Comparison of ENCODE assay signal across 31 cellular contexts in the genomic region with DNA sequence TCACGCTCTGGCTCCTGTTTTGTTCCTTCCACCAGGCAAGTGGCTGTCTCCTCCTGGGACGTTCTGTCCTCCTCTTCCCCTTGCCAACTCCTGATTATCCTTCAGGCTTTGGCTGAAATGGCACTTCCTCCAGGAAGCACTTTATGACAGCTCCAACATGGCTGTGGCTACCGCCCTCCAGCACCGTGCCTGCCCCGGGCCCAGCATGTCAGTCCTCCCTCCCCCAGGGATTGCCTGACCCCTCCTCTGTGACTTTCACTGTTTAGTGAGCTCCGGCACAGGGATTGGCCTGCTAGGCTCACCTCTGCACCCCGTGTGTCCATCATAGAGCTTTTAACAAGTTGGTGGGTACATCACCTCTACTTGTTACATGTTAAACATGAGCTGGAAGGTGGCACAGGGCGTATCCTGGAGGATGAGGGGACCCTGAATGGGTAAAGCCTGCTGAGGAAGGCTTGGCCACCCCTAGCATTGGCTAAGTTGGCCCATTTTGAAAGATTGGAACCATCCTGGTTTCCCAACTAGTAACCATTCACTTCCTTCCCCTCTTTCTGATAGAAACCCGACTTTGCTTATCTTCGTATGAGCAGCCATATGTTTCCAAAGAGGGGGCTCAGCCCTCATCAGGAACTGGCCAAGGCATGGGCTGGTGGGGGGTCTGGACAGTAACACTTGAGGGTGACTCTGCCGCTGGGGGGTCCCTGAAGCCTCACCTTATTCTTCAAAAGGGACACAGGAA. TPM values are rescaled to one million over a fixed set of nuclear protein-coding genes. Genes with fewer than 3 reads are reported as not detected.
A peak's percentile ranks its signal among the peaks of the same experiment; 100 is the strongest.
DNase-seq lines count a peak whose midpoint lies in the region; ATAC-seq and TF ChIP-seq lines count a peak whose summit lies in the region.
"Had no signal": no experiment of that assay in that cellular context is flagged by ENCODE, and none has a peak within 500 bp of the region (broad histone marks: within the 10 kb centered on the region; RNA-seq: fewer than 3 reads in every experiment).

No MANE protein-coding gene starts in this region.

- TF ChIP-seq CTCF in GM23338 (conservative IDR thresholded peaks at IDR 0.05; ENCODE audit: low read depth in 2 of 2) = no peak

- H3K27ac ChIP-seq in GM23338 (ENCODE audit: low read depth) = no peak overlapping the region
- peak overlapping the region; percentile 14 for H3K27ac ChIP-seq in caudate nucleus (ENCODE audit: low read depth, low read length)
- peak overlapping the region; percentile 1 for H3K27ac ChIP-seq in skeletal muscle tissue (ENCODE audit: low read depth, low read length)
- H3K27ac ChIP-seq: adrenal gland, brain microvascular endothelial cell, C4-2B, PC-9, suprapubic skin had no signal

- no peaks in the 10 kb centered on the region for H3F3A ChIP-seq in GM23338 (replicated peaks; ENCODE audit: low read depth)

- no peaks in the 10 kb centered on the region for H4K20me1 ChIP-seq in GM23338 (replicated peaks; ENCODE audit: insufficient read depth)

- no peaks in the 10 kb centered on the region for H3K9me3 ChIP-seq in skeletal muscle tissue (ENCODE audit: control insufficient read depth in 3 of 3, low read length in 3 of 3)
- H3K9me3 ChIP-seq: adrenal gland, suprapubic skin had no signal

- H3K36me3 ChIP-seq in GM23338 (ENCODE audit: insufficient read depth) (no peaks in the 10 kb centered on the region), skeletal muscle tissue (ENCODE audit: control insufficient read depth in 3 of 3, insufficient read depth in 3 of 3, low read length in 3 of 3) (no peaks in the 10 kb centered on the region)
- H3K36me3 ChIP-seq: adrenal gland, brain microvascular endothelial cell, heart right ventricle, suprapubic skin had no signal

- no peaks in the 10 kb centered on the region for H3K4me1 ChIP-seq in GM23338 (ENCODE audit: insufficient read depth)
- H3K4me1 ChIP-seq in skeletal muscle tissue (ENCODE audit: control insufficient read depth in 3 of 3, insufficient read depth in 3 of 3, low read length in 3 of 3) = peaks cover 2 to 10% (median 9%) of the 10 kb centered on the region in 3 donors
- H3K4me1 ChIP-seq: adrenal gland, suprapubic skin had no signal

- no peak overlapping the region for H3K27ac Mint-ChIP-seq in GM23338
- H3K27ac Mint-ChIP-seq: activated CD4-positive, alpha-beta T cell treated with anti-CD3 and anti-CD28 coated beads, Interleukin-2, amount 10 ng/mL, durations not matched to agents 7 days and 5 days; activated naive CD4-positive, alpha-beta T cell treated with anti-CD3 and anti-CD28 coated beads for 36 hours; activated T-cell treated with anti-CD3 and anti-CD28 coated beads, Interleukin-2, amount 50 U/mL, for 72 hours; effector memory CD8-positive, alpha-beta T cell had no signal

- peaks cover 15% of the 10 kb centered on the region for H3K9me3 Mint-ChIP-seq in GM23338
- H3K9me3 Mint-ChIP-seq: activated CD4-positive, alpha-beta T cell treated with anti-CD3 and anti-CD28 coated beads, Interleukin-2, amount 10 ng/mL, durations not matched to agents 7 days and 5 days; effector memory CD8-positive, alpha-beta T cell had no signal

- no peak overlapping the region for H3K4me3 Mint-ChIP-seq in GM23338
- H3K4me3 Mint-ChIP-seq: activated CD4-positive, alpha-beta T cell treated with anti-CD3 and anti-CD28 coated beads, Interleukin-2, amount 10 ng/mL, durations not matched to agents 7 days and 5 days; activated naive CD4-positive, alpha-beta T cell treated with anti-CD3 and anti-CD28 coated beads for 36 hours; activated T-cell treated with anti-CD3 and anti-CD28 coated beads, Interleukin-2, amount 50 U/mL, for 72 hours; effector memory CD8-positive, alpha-beta T cell had no signal

- H2AFZ ChIP-seq in GM23338 = peak overlapping the region; percentile 97
- H2AFZ ChIP-seq: PC-9 had no signal

- peak; percentile 38; the same call in 2 of the 3 replicates for ATAC-seq in GM23338
- ATAC-seq in GM18511 (IDR thresholded peaks at IDR 0.05; ENCODE audit: unreplicated experiment) = no peak
- no peak for ATAC-seq in GM21576 (IDR thresholded peaks at IDR 0.05; ENCODE audit: unreplicated experiment)
- no peak for ATAC-seq in GM21723 (IDR thresholded peaks at IDR 0.05; ENCODE audit: unreplicated experiment)
- ATAC-seq: activated T-cell treated with anti-CD3 and anti-CD28 coated beads, Interleukin-2, amount 50 U/mL, for 72 hours; effector memory CD8-positive, alpha-beta T cell; heart right ventricle; left colon had no signal

- no peak overlapping the region for H3K4me3 ChIP-seq in GM23338
- H3K4me3 ChIP-seq in skeletal muscle tissue (ENCODE audit: low read length in 3 of 3) = no peak overlapping the region
- H3K4me3 ChIP-seq: adrenal gland, heart right ventricle, PC-9, suprapubic skin had no signal

- peaks cover 11% of the 10 kb centered on the region for H3K27me3 Mint-ChIP-seq in GM23338 (ENCODE audit: insufficient read depth, low read depth, poor library complexity)

- no peak overlapping the region for H3K9ac ChIP-seq in skeletal muscle tissue (ENCODE audit: low read depth in 1 of 3, low read length in 3 of 3)

- no peaks in the 10 kb centered on the region for H3K36me3 Mint-ChIP-seq in GM23338 (ENCODE audit: low read depth)

- H3K9me2 ChIP-seq in GM23338 (ENCODE audit: insufficient read depth) = 0 out of 2 replicates have a peak, but pooled peaks cover 4% of the 10 kb centered on the region

- H3K27me3 ChIP-seq in GM23338 (ENCODE audit: insufficient read depth) = no peaks in the 10 kb centered on the region
- H3K27me3 ChIP-seq in skeletal muscle tissue (ENCODE audit: control insufficient read depth in 3 of 3, insufficient read depth in 3 of 3, low read length in 3 of 3) = peaks cover 0 to 6% (median 5%) of the 10 kb centered on the region in 3 donors
- H3K27me3 ChIP-seq: adrenal gland, brain microvascular endothelial cell, heart right ventricle, suprapubic skin had no signal

- H3K4me1 Mint-ChIP-seq in GM23338 = peaks cover 2% of the 10 kb centered on the region; the same call in 1 of the 3 replicates

- no peak overlapping the region for H3K4me2 ChIP-seq in GM23338
- H3K4me2 ChIP-seq: PC-9 had no signal

- no peaks in the 10 kb centered on the region for H3K79me2 ChIP-seq in GM23338 (replicated peaks; ENCODE audit: insufficient read depth)

- no peak for DNase-seq in GM23338 (ENCODE audit: low spot score)
- DNase-seq in caudate nucleus (lab: John Stamatoyannopoulos, UW) = no peak
- DNase-seq in mesenteric fat pad (ENCODE audit: low spot score) = peak; percentile 60
- DNase-seq in hepatic stellate cell (ENCODE audit: low spot score) = no peak
- DNase-seq: activated CD4-positive, alpha-beta T cell treated with anti-CD3 and anti-CD28 coated beads, Interleukin-2, amount 10 ng/mL, durations not matched to agents 7 days and 5 days; activated naive CD4-positive, alpha-beta T cell treated with anti-CD3 and anti-CD28 coated beads for 36 hours; activated T-cell treated with anti-CD3 and anti-CD28 coated beads, Interleukin-2, amount 50 U/mL, for 72 hours; adrenal gland; brain microvascular endothelial cell; DND-41; effector memory CD8-positive, alpha-beta T cell; erythroblast; heart right ventricle; left colon; mammary epithelial cell; NCI-H1092; NCI-H1694 treated with DMSO at 0.1 percent for 48 hours; NCI-H2171; NCI-H524; NK-92 treated with Interleukin-12 subunit alpha and Interleukin-12 subunit beta, amount 100 ng/mL, for 24 hours; PC-9; Right ventricle myocardium superior; stimulated activated CD4-positive, alpha-beta T cell treated with anti-CD3 and anti-CD28 coated beads, Interleukin-4, amount 100 ng/mL, for 1 hour had no signal

TF ChIP-seq in GM23338, 12 proteins besides CTCF, POLR2A, EP300 and RAD21:
- no peak for TF ChIP-seq EZH2phosphoT487 (IDR thresholded peaks at IDR 0.05; ENCODE audit: unreplicated experiment)
- TF ChIP-seq ZNF331 (CRISPR knock-in tag; IDR thresholded peaks at IDR 0.05; ENCODE audit: low read depth) = no peak
TF ChIP-seq in GM23338: peak in this region for 0.

RNA-seq across cellular contexts. Expression of gene ADAMTS14, which starts 10.5 kb away (rescaled TPM):
- total RNA-seq in GM23338 (2014; rRNA removed; shearing (Covaris generic)) = 2.1 and 2.9 TPM in 2 replicates
- polyA plus RNA-seq in GM23338 (2016; fragmentation: Nextera tagmentation; extraction: Ambion mirVana) = 1.5 and 1.9 TPM in 2 replicates
- total RNA-seq in mesenteric fat pad (0.61 TPM), skeletal muscle tissue (5.7 TPM)
- total RNA-seq: activated CD4-positive, alpha-beta T cell treated with anti-CD3 and anti-CD28 coated beads, Interleukin-2, amount 10 ng/mL, durations not matched to agents 7 days and 5 days; activated naive CD4-positive, alpha-beta T cell treated with anti-CD3 and anti-CD28 coated beads for 36 hours had no signal

RNA-seq across cellular contexts. Expression of gene PRF1, which starts 59.3 kb away (rescaled TPM):
- total RNA-seq in GM23338 (2014; rRNA removed; shearing (Covaris generic)) = not detected in 2 replicates
- polyA plus RNA-seq in GM23338 (2016; fragmentation: Nextera tagmentation; extraction: Ambion mirVana) = 0.13 TPM in 1 of 2 replicates, not detected in the other
- total RNA-seq in mesenteric fat pad (4.0 TPM), skeletal muscle tissue (2.1 TPM)
- total RNA-seq: mammary epithelial cell, myocyte, osteoblast, PC-9 had no signal
